Comparison of ENCODE assay signal across 1 cellular context in genomic region chr1:243255791-243256512, GRCh38.
TF ChIP-seq lines count a peak whose summit lies in the region.

Gene SDCCAG8, plus strand, starts transcription at chr1:243256041. Its CDS starts 133 bp downstream, at chr1:243256174.

TF ChIP-seq in HepG2, 621 proteins besides CTCF, POLR2A, EP300 and RAD21 (continued from another document and continues in another):
- TF ChIP-seq ZNF878 (CRISPR knock-in tag; IDR thresholded peaks at IDR 0.05) (peak; percentile 53; the same call in 1 of the 2 replicates), MEIS2 (CRISPR knock-in tag; IDR thresholded peaks at IDR 0.05) (peak; percentile 51; the same call in 1 of the 2 replicates), RBM39 (IDR thresholded peaks at IDR 0.05; ENCODE audit: low read depth, low read length, poor library complexity, severe bottlenecking) (peak; percentile 77), CAMTA2 (CRISPR knock-in tag; IDR thresholded peaks at IDR 0.05; ENCODE audit: borderline replicate concordance) (no peak), ATRX (CRISPR knock-in tag; IDR thresholded peaks at IDR 0.05; ENCODE audit: borderline replicate concordance) (no peak), XRCC5 (optimal IDR thresholded peaks at IDR 0.05; ENCODE audit: low read length) (peak; percentile 65), NRL (CRISPR knock-in tag; IDR thresholded peaks at IDR 0.05; ENCODE audit: borderline replicate concordance) (peak; percentile 85; the same call in 1 of the 2 replicates), YY1 (IDR thresholded peaks at IDR 0.05; ENCODE audit: insufficient read depth, insufficient replicate concordance, low read depth, low read length) (peak; percentile 7), ZBTB26 (CRISPR knock-in tag; IDR thresholded peaks at IDR 0.05; ENCODE audit: borderline replicate concordance) (0 out of 2 replicates have a peak, but pooled peaks have one; percentile 38), HIC2 (CRISPR knock-in tag; IDR thresholded peaks at IDR 0.05; ENCODE audit: low read depth) (0 out of 2 replicates have a peak, but pooled peaks have one; percentile 25), SALL2 (CRISPR knock-in tag; IDR thresholded peaks at IDR 0.05) (peak; percentile 55; the same call in 1 of the 2 replicates), ARNT2 (CRISPR knock-in tag; IDR thresholded peaks at IDR 0.05; ENCODE audit: low read depth) (0 out of 2 replicates have a peak, but pooled peaks have one; percentile 21), SKI (IDR thresholded peaks at IDR 0.05; ENCODE audit: partially characterized antibody) (no peak), BRD4 (CRISPR knock-in tag; IDR thresholded peaks at IDR 0.05) (peak; percentile 17; the same call in 1 of the 2 replicates), NR2F6 (IDR thresholded peaks at IDR 0.05) (no peak), NR2F6 (CRISPR knock-in tag; IDR thresholded peaks at IDR 0.05) (no peak), KLF6 (CRISPR knock-in tag; IDR thresholded peaks at IDR 0.05) (peak; percentile 33; the same call in 1 of the 2 replicates), REPIN1 (CRISPR knock-in tag; IDR thresholded peaks at IDR 0.05; ENCODE audit: borderline replicate concordance, low read depth) (peak; percentile 20; the same call in 1 of the 2 replicates), ZGPAT (CRISPR knock-in tag; IDR thresholded peaks at IDR 0.05) (peak; percentile 69; the same call in 1 of the 2 replicates), ZBTB40 (IDR thresholded peaks at IDR 0.05) (no peak), ZBTB40 (CRISPR knock-in tag; IDR thresholded peaks at IDR 0.05) (peak; percentile 33; the same call in 1 of the 2 replicates), GFI1 (CRISPR knock-in tag; IDR thresholded peaks at IDR 0.05; ENCODE audit: borderline replicate concordance) (peak; percentile 51; the same call in 1 of the 2 replicates), BCL3 (CRISPR knock-in tag; IDR thresholded peaks at IDR 0.05) (no peak), ZNF235 (CRISPR knock-in tag; IDR thresholded peaks at IDR 0.05; ENCODE audit: borderline replicate concordance) (no peak), ZBTB10 (CRISPR knock-in tag; IDR thresholded peaks at IDR 0.05; ENCODE audit: borderline replicate concordance) (no peak), ZNF205 (CRISPR knock-in tag; IDR thresholded peaks at IDR 0.05) (peak; percentile 50; the same call in 1 of the 2 replicates), ZIK1 (CRISPR knock-in tag; IDR thresholded peaks at IDR 0.05; ENCODE audit: borderline replicate concordance, low read depth) (peak; percentile 51; the same call in 1 of the 2 replicates), ZMYM3 (CRISPR knock-in tag; IDR thresholded peaks at IDR 0.05) (0 out of 2 replicates have a peak, but pooled peaks have one; percentile 15), ZNF292 (CRISPR knock-in tag; IDR thresholded peaks at IDR 0.05; ENCODE audit: borderline replicate concordance, low read depth) (0 out of 2 replicates have a peak, but pooled peaks have one; percentile 68), ISL2 (CRISPR knock-in tag; IDR thresholded peaks at IDR 0.05) (peak; percentile 58), FOXA3 (CRISPR knock-in tag; IDR thresholded peaks at IDR 0.05) (0 out of 2 replicates have a peak, but pooled peaks have one; percentile 16), ZNF710 (CRISPR knock-in tag; IDR thresholded peaks at IDR 0.05; ENCODE audit: borderline replicate concordance) (no peak)
